In genomic region chr14:81408595-81408994, GRCh38 we compare ENCODE assay signal across 21 cellular contexts. TPM values are rescaled to one million over a fixed set of nuclear protein-coding genes. Genes with fewer than 3 reads are reported as not detected.
"Had no signal": no experiment of that assay in that cellular context is flagged by ENCODE, and none has a peak within 500 bp of the region (broad histone marks: within the 10 kb centered on the region; RNA-seq: fewer than 3 reads in every experiment).

No MANE protein-coding gene starts in this region.

- H3K9me3 ChIP-seq: lower lobe of right lung, vagina had no signal

- H3K27ac ChIP-seq: foreskin keratinocyte, lower lobe of right lung, tibial artery, vagina had no signal

- H3K36me3 ChIP-seq: lower lobe of right lung, tibial artery, vagina had no signal

- H3K4me3 ChIP-seq: lower lobe of right lung, tibial artery, vagina had no signal

- ATAC-seq: foreskin keratinocyte, left colon, lower lobe of right lung had no signal

- H3K4me1 ChIP-seq: foreskin keratinocyte, lower lobe of right lung, tibial artery had no signal

- DNase-seq: activated CD4-positive, alpha-beta T cell treated with anti-CD3 and anti-CD28 coated beads, Interleukin-2, amount 50 U/mL, for 4 hours; activated gamma-delta T cell treated with Interleukin-2 at 50 U/mL for 16 hours; activated naive CD8-positive, alpha-beta T cell treated with anti-CD3 and anti-CD28 coated beads for 36 hours; amniotic stem cell; effector CD8-positive, alpha-beta T cell; foreskin keratinocyte; glutamatergic neuron; left colon; lower lobe of right lung; nephron progenitor cell; nucleus accumbens; retina; stimulated activated CD4-positive, alpha-beta T cell treated with anti-CD3 and anti-CD28 coated beads, Interleukin-12 subunit alpha, Interleukin-12 subunit beta, amount 100 ng/mL, for 4 hours; stimulated activated CD4-positive, alpha-beta T cell treated with anti-CD3 and anti-CD28 coated beads, Interleukin-1b, Interleukin-23, amount 100 ng/mL, for 48 hours; stimulated activated CD8-positive, alpha-beta memory T cell treated with anti-CD3 and anti-CD28 coated beads, Interleukin-4, amount 100 ng/mL, for 48 hours; stimulated activated naive CD4-positive, alpha-beta T cell; SW 1271; T-helper 2 cell; tibial artery had no signal

- H3K27me3 ChIP-seq: foreskin keratinocyte, tibial artery, vagina had no signal

RNA-seq across cellular contexts. Expression of gene STON2, which starts 8.5 kb away (rescaled TPM):
- total RNA-seq: chondrocyte had no signal
